Comparison of ENCODE assay signal across 7 cellular contexts in the genomic region with DNA sequence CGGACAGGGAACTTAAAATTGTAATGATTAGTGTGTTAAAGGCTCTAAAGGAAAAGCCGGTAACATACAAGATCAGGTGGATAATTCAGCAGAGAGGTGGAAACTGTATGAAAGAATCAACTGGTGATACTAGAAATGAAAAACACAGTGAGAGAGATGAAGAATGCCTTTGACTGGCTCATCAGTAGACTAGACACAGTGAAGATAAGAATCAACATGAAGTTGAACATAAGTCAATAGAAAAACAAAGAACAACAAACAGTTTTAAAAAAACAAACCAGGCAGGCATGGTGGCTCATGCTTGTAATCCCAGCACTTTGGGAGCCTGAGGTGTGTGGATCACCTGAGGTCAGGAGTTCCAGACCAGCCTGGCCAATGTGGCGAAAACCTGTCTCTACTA.
"Had no signal": no experiment of that assay in that cellular context is flagged by ENCODE, and none has a peak within 500 bp of the region (broad histone marks: within the 10 kb centered on the region; RNA-seq: fewer than 3 reads in every experiment).

No MANE protein-coding gene starts in this region.

- H3K4me3 ChIP-seq: GM23338 had no signal

- H3K4me2 ChIP-seq: GM23338 had no signal

- H2AFZ ChIP-seq: GM23338 had no signal

- FAIRE-seq: H1, H54, HTR-8/SVneo had no signal

- ATAC-seq: GM23338 had no signal

- DNase-seq: H9, HCEC 1CT, KG1 had no signal
